16 cellular contexts compared by ENCODE assay signal in genomic region chr7:102898532-102898859, GRCh38. TPM values are rescaled to one million over a fixed set of nuclear protein-coding genes. Genes with fewer than 3 reads are reported as not detected.
DNase-seq lines count a peak whose midpoint lies in the region; ATAC-seq and TF ChIP-seq lines count a peak whose summit lies in the region.
"Had no signal": no experiment of that assay in that cellular context is flagged by ENCODE, and none has a peak within 500 bp of the region (broad histone marks: within the 10 kb centered on the region; RNA-seq: fewer than 3 reads in every experiment).

No MANE protein-coding gene starts in this region.

- H3K4me2 ChIP-seq in PC-3 (ENCODE audit: low read length) (no peak overlapping the region), OCI-LY7 (ENCODE audit: low read length) (no peak overlapping the region)

- H3K36me3 ChIP-seq in neutrophil (no peaks in the 10 kb centered on the region), PC-3 (ENCODE audit: low read depth, low read length) (no peaks in the 10 kb centered on the region), OCI-LY7 (ENCODE audit: insufficient read depth, low read length) (no peaks in the 10 kb centered on the region)
- H3K36me3 ChIP-seq: SJSA1 had no signal

- H3K9me3 ChIP-seq in neutrophil: no peaks in the 10 kb centered on the region
- no peaks in the 10 kb centered on the region for H3K9me3 ChIP-seq in PC-3 (ENCODE audit: low read length)
- no peaks in the 10 kb centered on the region for H3K9me3 ChIP-seq in OCI-LY7 (ENCODE audit: low read length)
- H3K9me3 ChIP-seq: SJSA1 had no signal

- ATAC-seq in PC-3: no peak
- ATAC-seq: CD8-positive, alpha-beta T cell had no signal

- no peaks in the 10 kb centered on the region for H3K79me2 ChIP-seq in PC-3 (ENCODE audit: low read length)
- no peaks in the 10 kb centered on the region for H3K79me2 ChIP-seq in OCI-LY7 (ENCODE audit: insufficient read depth, low read depth, low read length)

- no peak overlapping the region for H3K9ac ChIP-seq in PC-3 (ENCODE audit: low read length)

- H3F3A ChIP-seq in PC-3 (ENCODE audit: low read length, unreplicated experiment): no peaks in the 10 kb centered on the region

- no peaks in the 10 kb centered on the region for H3K27me3 ChIP-seq in neutrophil
- H3K27me3 ChIP-seq in PC-3 (ENCODE audit: low read length): no peaks in the 10 kb centered on the region
- H3K27me3 ChIP-seq: SJSA1 had no signal

- H3K27ac ChIP-seq in neutrophil: peak overlapping the region; percentile 68
- no peak overlapping the region for H3K27ac ChIP-seq in PC-3 (ENCODE audit: low read length)
- no peak overlapping the region for H3K27ac ChIP-seq in OCI-LY7 (ENCODE audit: low read depth, low read length, poor library complexity, severe bottlenecking)
- H3K27ac ChIP-seq: SJSA1 had no signal

- intact Hi-C loops in PC-3 (cut with micrococcal nuclease): loop anchor here (10.0 kb wide), 1 partner anchor 166 kb away; no protein-coding TSS in a partner anchor
- intact Hi-C loops in OCI-LY7 (cut with micrococcal nuclease; ENCODE audit: unreplicated experiment): no loop called here

- CTCF ChIA-PET in PC-3 (lab: Charles Lee) (no interaction called here), OCI-LY7 (lab: Charles Lee; ENCODE audit: unreplicated experiment) (no interaction called here)

- POLR2A ChIA-PET in PC-3 (lab: Charles Lee; ENCODE audit: unreplicated experiment) (no interaction called here), OCI-LY7 (lab: Charles Lee) (no interaction called here)

- peaks cover 17 to 25% of the 10 kb centered on the region in 2 experiments for H3K4me1 ChIP-seq in neutrophil (ENCODE audit: control insufficient read depth in 1 of 2, insufficient read depth in 1 of 2, low read depth in 1 of 2, low read length in 1 of 2)
- 0 out of 2 replicates have a peak, but pooled peaks cover 5% of the 10 kb centered on the region for H3K4me1 ChIP-seq in PC-3 (ENCODE audit: insufficient read depth, low read length)
- no peaks in the 10 kb centered on the region for H3K4me1 ChIP-seq in OCI-LY7 (ENCODE audit: insufficient read depth, low read length, poor library complexity, severe bottlenecking)

- no peak for TF ChIP-seq CTCF in neutrophil (IDR thresholded peaks at IDR 0.05)
- no peak for TF ChIP-seq CTCF in PC-3 (conservative IDR thresholded peaks at IDR 0.05; ENCODE audit: low read depth, low read length)
- TF ChIP-seq CTCF in OCI-LY7 (conservative IDR thresholded peaks at IDR 0.05; ENCODE audit: low read length): no peak

- H3K9me2 ChIP-seq in PC-3 (replicated peaks; ENCODE audit: low read length): no peaks in the 10 kb centered on the region
- no peaks in the 10 kb centered on the region for H3K9me2 ChIP-seq in OCI-LY7 (ENCODE audit: insufficient read depth, low read length)

- H4K20me1 ChIP-seq in PC-3 (ENCODE audit: low read length) (no peaks in the 10 kb centered on the region), OCI-LY7 (ENCODE audit: insufficient read depth, low read length) (no peaks in the 10 kb centered on the region)

- H2AFZ ChIP-seq in PC-3 (ENCODE audit: low read length) (no peak overlapping the region), OCI-LY7 (ENCODE audit: low read length) (no peak overlapping the region)

- DNase-seq in CD1c-positive myeloid dendritic cell (ENCODE audit: extremely low spot score) (peak; percentile 60), MV-4-11 (lab: John Stamatoyannopoulos, UW) (peak; percentile 94), SKM-1 treated with dmso at 0.1 percent for 144 hours (lab: John Stamatoyannopoulos, UW; ENCODE audit: unreplicated experiment) (peak; percentile 82), PC-3 (no peak), OCI-LY7 (ENCODE audit: low spot score) (no peak), DMS79 treated with DMSO at 0.1 percent for 48 hours (lab: John Stamatoyannopoulos, UW) (no peak), dedifferentiated amniotic fluid mesenchymal stem cell (ENCODE audit: extremely low spot score) (no peak)
- DNase-seq: Calu3; CD8-positive, alpha-beta T cell; DMS53; H9; KG1; NCI-H1092 treated with DMSO at 0.1 percent for 48 hours had no signal

- BruUV-seq in PC-3 (replicated peaks; lab: Mats Ljungman, UMichigan) (no TSS peak), OCI-LY7 (replicated peaks; lab: Mats Ljungman, UMichigan) (no TSS peak)

- H3K4me3 ChIP-seq in neutrophil (ENCODE audit: low read depth in 1 of 2, low read length in 1 of 2): no peak overlapping the region
- H3K4me3 ChIP-seq in PC-3 (ENCODE audit: low read length): no peak overlapping the region
- no peak overlapping the region for H3K4me3 ChIP-seq in OCI-LY7 (ENCODE audit: low read depth, low read length, poor library complexity, severe bottlenecking)
- H3K4me3 ChIP-seq: SJSA1 had no signal

RNA-seq across cellular contexts. Expression of gene LRRC17, which starts 14.3 kb away (rescaled TPM):
- total RNA-seq in PC-3 (2014; rRNA removed): 0.11 TPM in 1 of 2 replicates, not detected in the other
- not detected in 2 replicates for total RNA-seq in OCI-LY7 (2014; rRNA removed; shearing (Covaris generic))
- total RNA-seq in OCI-LY7 (2022): not detected in 2 replicates
- total RNA-seq: CD8-positive, alpha-beta T cell; HT-29 had no signal

Comparison
In these comparisons a context has a peak if more than half of its experiments do, and no peak if none do; other contexts are left out.
1. DNase-seq: peak in CD1c-positive myeloid dendritic cell (single experiment), MV-4-11 (single experiment) and SKM-1 treated with dmso at 0.1 percent for 144 hours (single experiment); none in PC-3 (single experiment), OCI-LY7 (single experiment), DMS79 treated with DMSO at 0.1 percent for 48 hours (single experiment) and dedifferentiated amniotic fluid mesenchymal stem cell (single experiment).